In the genomic region with DNA sequence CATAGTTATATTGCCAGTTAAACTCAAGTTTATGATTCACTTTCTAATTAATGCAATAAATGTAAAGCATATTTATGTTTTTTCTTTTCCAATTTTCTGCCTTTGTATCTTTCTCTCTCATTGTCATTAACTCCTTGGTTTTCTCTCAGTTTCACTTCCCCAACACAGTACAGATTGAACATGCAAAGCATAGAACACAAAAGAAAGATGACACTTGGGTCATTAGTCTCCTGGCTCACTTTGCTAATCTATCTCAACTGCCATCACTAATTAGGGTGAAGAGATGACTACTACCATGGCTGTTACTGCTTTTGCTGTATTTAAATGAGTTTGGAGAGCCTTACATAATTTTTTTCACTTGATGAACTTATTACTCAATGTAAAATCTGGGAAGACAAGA, we compare ENCODE assay signal across 24 cellular contexts. TPM values are rescaled to one million over a fixed set of nuclear protein-coding genes. Genes with fewer than 3 reads are reported as not detected.
A peak's percentile ranks its signal among the peaks of the same experiment; 100 is the strongest.
DNase-seq lines count a peak whose midpoint lies in the region; ATAC-seq and TF ChIP-seq lines count a peak whose summit lies in the region.
"Had no signal": no experiment of that assay in that cellular context is flagged by ENCODE, and none has a peak within 500 bp of the region (broad histone marks: within the 10 kb centered on the region; RNA-seq: fewer than 3 reads in every experiment).

No MANE protein-coding gene starts in this region.

- CTCF ChIA-PET in naive thymus-derived CD4-positive, alpha-beta T cell (lab: Charles Lee): no interaction called here

- ATAC-seq in GM18907 (IDR thresholded peaks at IDR 0.05; ENCODE audit: unreplicated experiment): peak; percentile 77
- peak; percentile 65 for ATAC-seq in HG02588 (IDR thresholded peaks at IDR 0.05; ENCODE audit: unreplicated experiment)
- ATAC-seq in HG03469 (IDR thresholded peaks at IDR 0.05; ENCODE audit: unreplicated experiment): peak; percentile 57
- ATAC-seq in naive thymus-derived CD4-positive, alpha-beta T cell: no peak
- ATAC-seq: A549, sciatic nerve had no signal

- no peaks in the 10 kb centered on the region for H3K4me1 Mint-ChIP-seq in naive thymus-derived CD4-positive, alpha-beta T cell
- H3K4me1 Mint-ChIP-seq: activated B cell treated with CpG ODN at 0.5 μM for 24 hours; CD4-positive, CD25-positive, alpha-beta regulatory T cell had no signal

- peaks cover 0 to 1% (median 0%) of the 10 kb centered on the region in 5 donors for H3K27me3 Mint-ChIP-seq in naive thymus-derived CD4-positive, alpha-beta T cell
- H3K27me3 Mint-ChIP-seq: CD4-positive, CD25-positive, alpha-beta regulatory T cell had no signal

- TF ChIP-seq CTCF in GM06990 (IDR thresholded peaks at IDR 0.05; ENCODE audit: insufficient read depth, low read length, poor library complexity, severe bottlenecking): no peak

- no peaks in the 10 kb centered on the region for H3K27me3 ChIP-seq in GM06990 (replicated peaks; ENCODE audit: control insufficient read depth, insufficient read depth, low read length)
- no peaks in the 10 kb centered on the region for H3K27me3 ChIP-seq in naive thymus-derived CD4-positive, alpha-beta T cell (ENCODE audit: control insufficient read depth in 2 of 2, insufficient read depth in 2 of 2, low read length in 2 of 2)
- H3K27me3 ChIP-seq: neutrophil had no signal

- H3K9me3 Mint-ChIP-seq in naive thymus-derived CD4-positive, alpha-beta T cell: peaks cover 6 to 27% (median 14%) of the 10 kb centered on the region in 11 donors

- H3K4me1 ChIP-seq in naive thymus-derived CD4-positive, alpha-beta T cell (ENCODE audit: control insufficient read depth in 2 of 2, insufficient read depth in 2 of 2, low read length in 2 of 2): no peaks in the 10 kb centered on the region
- H3K4me1 ChIP-seq: A549 had no signal

- intact Hi-C loops in naive thymus-derived CD4-positive, alpha-beta T cell (cut with micrococcal nuclease): no loop called here

- peak; percentile 69 for DNase-seq in GM06990 (ENCODE audit: extremely low read depth, insufficient read length)
- no peak for DNase-seq in naive thymus-derived CD4-positive, alpha-beta T cell
- DNase-seq in effector CD4-positive, alpha-beta T cell: no peak
- DNase-seq in DMS114 treated with DMSO at 0.1 percent for 48 hours (lab: John Stamatoyannopoulos, UW; ENCODE audit: unreplicated experiment): no peak
- DNase-seq in OCI-M1 (lab: John Stamatoyannopoulos, UW): no peak
- DNase-seq: activated B cell treated with CpG ODN at 0.5 μM for 24 hours; activated CD8-positive, alpha-beta memory T cell treated with anti-CD3 and anti-CD28 coated beads, Interleukin-2, amount 50 U/mL, for 4 hours; CD4-positive, CD25-positive, alpha-beta regulatory T cell; DND-41; KBM-7; kidney glomerular epithelial cell; NCI-H1694; NCI-H524; stimulated activated CD4-positive, alpha-beta T cell treated with anti-CD3 and anti-CD28 coated beads, Interleukin-2, amount 100 ng/mL, for 48 hours; stimulated activated CD8-positive, alpha-beta memory T cell treated with anti-CD3 and anti-CD28 coated beads, Interleukin-4, amount 100 ng/mL, for 48 hours had no signal

- no peak overlapping the region for H3K27ac ChIP-seq in naive thymus-derived CD4-positive, alpha-beta T cell (ENCODE audit: low read depth, low read length)
- H3K27ac ChIP-seq: A549, neutrophil, RWPE1 had no signal

- H3K4me3 Mint-ChIP-seq in naive thymus-derived CD4-positive, alpha-beta T cell: no peak overlapping the region
- H3K4me3 Mint-ChIP-seq: activated B cell treated with CpG ODN at 0.5 μM for 24 hours; activated naive CD8-positive, alpha-beta T cell; CD4-positive, CD25-positive, alpha-beta regulatory T cell had no signal

- H3K36me3 ChIP-seq in GM06990 (ENCODE audit: control insufficient read depth, insufficient read depth, low read length): no peaks in the 10 kb centered on the region
- H3K36me3 ChIP-seq in naive thymus-derived CD4-positive, alpha-beta T cell (ENCODE audit: control insufficient read depth in 2 of 3, insufficient read depth in 3 of 3, low read length in 3 of 3): no peaks in the 10 kb centered on the region
- H3K36me3 ChIP-seq: neutrophil had no signal

- POLR2A ChIA-PET in naive thymus-derived CD4-positive, alpha-beta T cell (lab: Charles Lee): no interaction called here

- H3K9me3 ChIP-seq in naive thymus-derived CD4-positive, alpha-beta T cell (ENCODE audit: control insufficient read depth in 2 of 3, low read length in 3 of 3): peaks cover 0 to 10% (median 0%) of the 10 kb centered on the region in 3 experiments
- H3K9me3 ChIP-seq: A549 had no signal

- H3K27ac Mint-ChIP-seq in naive thymus-derived CD4-positive, alpha-beta T cell: no peak overlapping the region
- H3K27ac Mint-ChIP-seq: activated B cell treated with CpG ODN at 0.5 μM for 24 hours; activated naive CD8-positive, alpha-beta T cell; CD4-positive, CD25-positive, alpha-beta regulatory T cell had no signal

- no peak overlapping the region for H3K4me3 ChIP-seq in GM06990 (replicated peaks; ENCODE audit: low read depth, low read length)
- H3K4me3 ChIP-seq in naive thymus-derived CD4-positive, alpha-beta T cell (ENCODE audit: low read length): no peak overlapping the region
- H3K4me3 ChIP-seq: A549 had no signal

- H3K36me3 Mint-ChIP-seq in naive thymus-derived CD4-positive, alpha-beta T cell: peaks cover 0 to 4% (median 0%) of the 10 kb centered on the region in 5 donors
- H3K36me3 Mint-ChIP-seq: activated naive CD8-positive, alpha-beta T cell; CD4-positive, CD25-positive, alpha-beta regulatory T cell had no signal

RNA-seq across cellular contexts. Expression of gene NAA11, which starts 12.3 kb away (rescaled TPM):
- not detected for total RNA-seq in naive thymus-derived CD4-positive, alpha-beta T cell
- polyA plus RNA-seq in naive thymus-derived CD4-positive, alpha-beta T cell: not detected
- total RNA-seq: activated B cell treated with CpG ODN at 0.5 μM for 24 hours; CD4-positive, CD25-positive, alpha-beta regulatory T cell; sciatic nerve; temporal lobe had no signal
- polyA plus RNA-seq: A549; CD4-positive, CD25-positive, alpha-beta regulatory T cell had no signal
